ENCODE assay signal across 8 cellular contexts in genomic region chr11:117316197-117316961, GRCh38. TPM values are rescaled to one million over a fixed set of nuclear protein-coding genes. Genes with fewer than 3 reads are reported as not detected.
A peak's percentile ranks its signal among the peaks of the same experiment; 100 is the strongest.
DNase-seq lines count a peak whose midpoint lies in the region; ATAC-seq, FAIRE-seq and TF ChIP-seq lines count a peak whose summit lies in the region.

BACE1 (minus strand) TSS chr11:117316256; CDS start chr11:117315795, 461 bp downstream.

- no peaks in the 10 kb centered on the region for H3K36me3 ChIP-seq in keratinocyte (ENCODE audit: control insufficient read depth in 2 of 2, extremely low read depth in 1 of 2, insufficient read depth in 2 of 2, low read length in 2 of 2)
- no peaks in the 10 kb centered on the region for H3K36me3 ChIP-seq in skeletal muscle satellite cell (ENCODE audit: insufficient read depth, low read length)

- H3K4me2 ChIP-seq in keratinocyte (ENCODE audit: control insufficient read depth, extremely low read depth, insufficient read depth, low read depth, low read length) (peak within 1 kb of the TSS; percentile 90), skeletal muscle satellite cell (ENCODE audit: low read length) (peak within 1 kb of the TSS; percentile 97)

- H3K27me3 ChIP-seq in keratinocyte (ENCODE audit: control insufficient read depth, extremely low read depth, insufficient read depth, low read length) (no peaks in the 10 kb centered on the region), skeletal muscle satellite cell (ENCODE audit: control insufficient read depth, insufficient read depth, low read length) (no peaks in the 10 kb centered on the region)

- no peak for ATAC-seq in HG03354 (IDR thresholded peaks at IDR 0.05; ENCODE audit: poor library complexity, severe bottlenecking, unreplicated experiment)

- no peaks in the 10 kb centered on the region for H3K79me2 ChIP-seq in keratinocyte (ENCODE audit: control insufficient read depth, insufficient read depth, low read length)

- H3K9ac ChIP-seq in keratinocyte (ENCODE audit: control insufficient read depth, extremely low read depth, insufficient read depth, low read length) (peak within 1 kb of the TSS; percentile 70), skeletal muscle satellite cell (ENCODE audit: low read depth, low read length) (peak within 1 kb of the TSS; percentile 87)

- H4K20me1 ChIP-seq in keratinocyte (ENCODE audit: control insufficient read depth, extremely low read depth, insufficient read depth, low read length): no peaks in the 10 kb centered on the region

- dilution Hi-C loops in keratinocyte (cut with MboI; ENCODE audit: extremely low pct_ligation_motif_present, low sequenced_read_pairs): no loop called here

- H3K4me1 ChIP-seq in keratinocyte (ENCODE audit: control insufficient read depth, extremely low read depth, insufficient read depth, low read length) (peaks cover 11% of the 10 kb centered on the region), skeletal muscle satellite cell (ENCODE audit: control insufficient read depth, insufficient read depth, low read length) (peaks cover 25% of the 10 kb centered on the region)

- DNase-seq in ELR (ENCODE audit: low read depth) (peak; percentile 92), NCI-H1048 (lab: John Stamatoyannopoulos, UW) (peak; percentile 62), SW 1271 (lab: John Stamatoyannopoulos, UW) (peak; percentile 38 to 67), coronary artery (ENCODE audit: low spot score) (peak; percentile 87), keratinocyte (ENCODE audit: low read depth, low spot score) (peak; percentile 17), activated gamma-delta T cell (lab: John Stamatoyannopoulos, UW) (no peak)

- no peak for TF ChIP-seq CTCF in coronary artery (IDR thresholded peaks at IDR 0.05)
- peak in 1 of 3 experiments; percentile 69 for TF ChIP-seq CTCF in keratinocyte (optimal IDR thresholded peaks at IDR 0.05 in 1 of 3, IDR thresholded peaks at IDR 0.05 in 1 of 3, conservative IDR thresholded peaks at IDR 0.05 in 1 of 3; ENCODE audit: extremely low read depth in 1 of 3, insufficient read depth in 2 of 3, low read length in 3 of 3)

- peak within 1 kb of the TSS; percentile 97 for H3K4me3 ChIP-seq in coronary artery
- H3K4me3 ChIP-seq in keratinocyte (ENCODE audit: control insufficient read depth in 2 of 3, extremely low read depth in 1 of 3, insufficient read depth in 2 of 3, low read depth in 1 of 3, low read length in 3 of 3): peak within 1 kb of the TSS; percentile 64 to 82 (median 70)
- H3K4me3 ChIP-seq in skeletal muscle satellite cell (ENCODE audit: low read length): peak within 1 kb of the TSS; percentile 89

- H3K9me1 ChIP-seq in keratinocyte (ENCODE audit: control insufficient read depth, extremely low read depth, insufficient read depth, low read length): no peaks in the 10 kb centered on the region

- peak within 1 kb of the TSS in 1 of 2 donors; percentile 82 for H3K27ac ChIP-seq in coronary artery
- H3K27ac ChIP-seq in keratinocyte (ENCODE audit: control insufficient read depth, insufficient read depth, low read length): peak within 1 kb of the TSS; percentile 6

- H3K9me3 ChIP-seq in keratinocyte (ENCODE audit: control insufficient read depth, low read depth, low read length) (no peaks in the 10 kb centered on the region), skeletal muscle satellite cell (replicated peaks; ENCODE audit: low read length) (no peaks in the 10 kb centered on the region)

- H2AFZ ChIP-seq in keratinocyte (ENCODE audit: control insufficient read depth, low read length): peak within 1 kb of the TSS; percentile 89

- peak; percentile 48 for FAIRE-seq in keratinocyte (lab: Jason Lieb, UNC)

RNA-seq across cellular contexts. Expression of gene BACE1, which starts in this region (rescaled TPM):
- polyA plus RNA-seq in keratinocyte: 7.4 to 15.1 TPM (median 8.5 TPM) in 3 replicates
- polyA plus RNA-seq in keratinocyte (2011; ENCODE audit: low read depth): 5.8 TPM
- polyA plus RNA-seq in keratinocyte (2011; cell fraction: cytosol; rRNA removed): 9.1 and 11.1 TPM in 2 replicates
- polyA plus RNA-seq in keratinocyte (2011; cell fraction: nucleus; rRNA removed): 14.8 and 18.0 TPM in 2 replicates
- polyA plus RNA-seq in keratinocyte (2012; ENCODE audit: low replicate concordance): 10.1 and 12.2 TPM in 2 replicates
- 26.7 to 55.4 TPM (median 27.6 TPM) in 3 replicates for polyA minus RNA-seq in keratinocyte
- polyA minus RNA-seq in keratinocyte (2011; cell fraction: cytosol; rRNA and poly(A)+ RNA removed): 9.0 TPM
- polyA minus RNA-seq in keratinocyte (2011; cell fraction: nucleus; rRNA and poly(A)+ RNA removed): 7.0 and 12.9 TPM in 2 replicates
- total RNA-seq in skeletal muscle satellite cell (2012; rRNA removed): 15.5 and 21.6 TPM in 2 replicates
